ENCODE assay signal across 8 cellular contexts in genomic region chr10:75403144-75404022, GRCh38.
DNase-seq lines count a peak whose midpoint lies in the region; TF ChIP-seq lines count a peak whose summit lies in the region.

No MANE protein-coding gene starts in this region.

- TF ChIP-seq CTCF in MM.1S (IDR thresholded peaks at IDR 0.05; ENCODE audit: low read length): no peak

- no peaks in the 10 kb centered on the region for H4K20me1 ChIP-seq in MM.1S (ENCODE audit: insufficient read depth, low read length)

- H3K4me1 ChIP-seq in MM.1S (ENCODE audit: low read length): no peaks in the 10 kb centered on the region
- peaks cover 12% of the 10 kb centered on the region; the same call in 1 of the 2 replicates for H3K4me1 ChIP-seq in iPS-20b (ENCODE audit: insufficient read depth, low read length)

- H3F3A ChIP-seq in MM.1S (ENCODE audit: insufficient read depth, low read length): peaks cover 25% of the 10 kb centered on the region

- H3K27me3 ChIP-seq in MM.1S (replicated peaks; ENCODE audit: insufficient read depth, low read length) (no peaks in the 10 kb centered on the region), iPS-20b (ENCODE audit: insufficient read depth, low read length) (peaks cover 100% of the 10 kb centered on the region)

- H3K27ac ChIP-seq in MM.1S (ENCODE audit: low read length): peak overlapping the region; percentile 90
- H3K27ac ChIP-seq in iPS-20b (ENCODE audit: low read length): no peak overlapping the region
- peak overlapping the region in 20 of 21 experiments; percentile 73 to 96 (median 88) for H3K27ac ChIP-seq in skin epidermis

- H3K9me2 ChIP-seq in MM.1S (replicated peaks; ENCODE audit: insufficient read depth, low read length): no peaks in the 10 kb centered on the region

- H3K4me3 ChIP-seq in MM.1S (ENCODE audit: low read length): peak overlapping the region; percentile 99
- peak overlapping the region; percentile 70 for H3K4me3 ChIP-seq in iPS-20b (ENCODE audit: low read length)
- peak overlapping the region; percentile 62 to 93 (median 80) for H3K4me3 ChIP-seq in skin epidermis

- H3K9me3 ChIP-seq in MM.1S (replicated peaks; ENCODE audit: insufficient read depth, low read length) (no peaks in the 10 kb centered on the region), iPS-20b (ENCODE audit: insufficient read depth, low read depth, low read length) (peaks cover 5% of the 10 kb centered on the region; the same call in 1 of the 2 replicates)

- no peaks in the 10 kb centered on the region for H3K36me3 ChIP-seq in MM.1S (replicated peaks; ENCODE audit: insufficient read depth, low read length)
- H3K36me3 ChIP-seq in iPS-20b (ENCODE audit: insufficient read depth, low read depth, low read length): no peaks in the 10 kb centered on the region

- H3K9ac ChIP-seq in MM.1S (ENCODE audit: low read length) (peak overlapping the region; percentile 82), iPS-20b (ENCODE audit: low read depth, low read length) (no peak overlapping the region; the same call in 1 of the 2 replicates)

- peak overlapping the region; percentile 98 for H3K4me2 ChIP-seq in MM.1S (ENCODE audit: low read depth, low read length)

- H2AFZ ChIP-seq in MM.1S (ENCODE audit: low read length): peak overlapping the region; percentile 80

- DNase-seq in NCI-H1417 (lab: John Stamatoyannopoulos, UW): peak; percentile 49 to 64 (median 58)
- no peak for DNase-seq in NCI-H1417 treated with DMSO at 0.1 percent for 48 hours (lab: John Stamatoyannopoulos, UW)
- no peak for DNase-seq in MM.1S
- DNase-seq in amniotic stem cell (lab: John Stamatoyannopoulos, UW): peak; percentile 42
- no peak for DNase-seq in germinal center (ENCODE audit: low spot score)
- DNase-seq in iPS-NIHi7 (ENCODE audit: extremely low spot score): no peak

- peaks cover 22% of the 10 kb centered on the region for H3K79me2 ChIP-seq in MM.1S (ENCODE audit: low read length)

Comparison
In these comparisons a context has a peak if more than half of its experiments do, and no peak if none do; other contexts are left out.
1. DNase-seq: peak in NCI-H1417 (3 of 3) and amniotic stem cell (single experiment); none in NCI-H1417 treated with DMSO at 0.1 percent for 48 hours (single experiment), MM.1S (single experiment), germinal center (single experiment) and iPS-NIHi7 (single experiment).
2. Peak in every context shown above with its lines, with median percentiles within 50 percentile points of each other: H3K4me3 ChIP-seq.